In genomic region chr11:19595840-19596751, GRCh38 we compare ENCODE assay signal across 11 cellular contexts.
A peak's percentile ranks its signal among the peaks of the same experiment; 100 is the strongest.
DNase-seq lines count a peak whose midpoint lies in the region; ATAC-seq and TF ChIP-seq lines count a peak whose summit lies in the region.
"Had no signal": no experiment of that assay in that cellular context is flagged by ENCODE, and none has a peak within 500 bp of the region (broad histone marks: within the 10 kb centered on the region; RNA-seq: fewer than 3 reads in every experiment).

No MANE protein-coding gene starts in this region.

- DNase-seq in M059J (ENCODE audit: low read depth) (peak; percentile 96), dedifferentiated amniotic fluid mesenchymal stem cell (ENCODE audit: extremely low spot score) (peak; percentile 88), lung (ENCODE audit: low spot score) (no peak), upper lobe of left lung (peak in 1 of 2 donors; percentile 33), HuH-7.5 (ENCODE audit: low spot score) (no peak)
- no peak for DNase-seq in activated CD4-positive, alpha-beta T cell treated with anti-CD3 and anti-CD28 coated beads, Interleukin-2, amount 50 U/mL, for 1 hour
- DNase-seq: cerebellar nuclear complex, NCI-H2227 treated with DMSO at 0.1 percent for 48 hours had no signal

- H3K36me3 ChIP-seq in lung (ENCODE audit: control insufficient read depth in 2 of 2, insufficient read depth in 2 of 2, low read length in 2 of 2) (no peaks in the 10 kb centered on the region), upper lobe of left lung (no peaks in the 10 kb centered on the region)

- TF ChIP-seq POLR2A in upper lobe of left lung (IDR thresholded peaks at IDR 0.05), result no peak

- peak overlapping the region; percentile 53 to 55 for H3K27ac ChIP-seq in lung (ENCODE audit: low read depth in 1 of 2, low read length in 1 of 2)
- peak overlapping the region in 3 of 4 donors; percentile 10 to 66 (median 32) for H3K27ac ChIP-seq in upper lobe of left lung

- H3K4me3 ChIP-seq in lung, result no peak overlapping the region
- H3K4me3 ChIP-seq in upper lobe of left lung, result no peak overlapping the region

- ATAC-seq in lung (ENCODE audit: insufficient read depth, low FRiP score) (peak; percentile 11), upper lobe of left lung (ENCODE audit: low FRiP score in 2 of 2) (peak; percentile 52 to 63), HG03196 (IDR thresholded peaks at IDR 0.05; ENCODE audit: unreplicated experiment) (no peak), HG03378 (IDR thresholded peaks at IDR 0.05; ENCODE audit: unreplicated experiment) (no peak)
- ATAC-seq: activated CD4-positive, CD25-positive, alpha-beta regulatory T cell treated with anti-CD3 and anti-CD28 coated beads, Interleukin-2, amount 50 U/mL, for 24 hours had no signal

- H3K9me3 ChIP-seq in lung (ENCODE audit: control insufficient read depth in 2 of 2, insufficient read depth in 1 of 2, low read length in 1 of 2) (no peaks in the 10 kb centered on the region), upper lobe of left lung (no peaks in the 10 kb centered on the region)

- WGBS in lung, 2 donors, result 50 to 52% methylated on average over 12 of the region's 12 CpGs
- WGBS in upper lobe of left lung, 2 donors, result 56 to 62% methylated on average over 9 to 12 of the region's 12 CpGs

- no peaks in the 10 kb centered on the region for H3K27me3 ChIP-seq in lung (ENCODE audit: control insufficient read depth, insufficient read depth)
- peaks cover 0 to 1% (median 0%) of the 10 kb centered on the region in 4 donors for H3K27me3 ChIP-seq in upper lobe of left lung

- no peak for TF ChIP-seq CTCF in lung (IDR thresholded peaks at IDR 0.05; ENCODE audit: control extremely low read depth, extremely low read depth)
- no peak for TF ChIP-seq CTCF in upper lobe of left lung (IDR thresholded peaks at IDR 0.05)

- H3K4me1 ChIP-seq in lung (ENCODE audit: control insufficient read depth in 2 of 2, insufficient read depth in 2 of 2, low read length in 2 of 2) (peaks cover 4 to 7% of the 10 kb centered on the region in 2 donors), upper lobe of left lung (peaks cover 0 to 2% (median 0%) of the 10 kb centered on the region in 4 donors)

- no peak for TF ChIP-seq EP300 in upper lobe of left lung (IDR thresholded peaks at IDR 0.05)

Comparison
In these comparisons a context has a peak if more than half of its experiments do, and no peak if none do; other contexts are left out.
1. DNase-seq: peak in M059J (single experiment) and dedifferentiated amniotic fluid mesenchymal stem cell (single experiment); none in lung (single experiment), activated CD4-positive, alpha-beta T cell treated with anti-CD3 and anti-CD28 coated beads, Interleukin-2, amount 50 U/mL, for 1 hour (single experiment) and HuH-7.5 (single experiment).
2. ATAC-seq: peak in lung (single experiment) and upper lobe of left lung (2 of 2); none in HG03196 (single experiment) and HG03378 (single experiment).